Comparison of ENCODE assay signal across 10 cellular contexts in the genomic region with DNA sequence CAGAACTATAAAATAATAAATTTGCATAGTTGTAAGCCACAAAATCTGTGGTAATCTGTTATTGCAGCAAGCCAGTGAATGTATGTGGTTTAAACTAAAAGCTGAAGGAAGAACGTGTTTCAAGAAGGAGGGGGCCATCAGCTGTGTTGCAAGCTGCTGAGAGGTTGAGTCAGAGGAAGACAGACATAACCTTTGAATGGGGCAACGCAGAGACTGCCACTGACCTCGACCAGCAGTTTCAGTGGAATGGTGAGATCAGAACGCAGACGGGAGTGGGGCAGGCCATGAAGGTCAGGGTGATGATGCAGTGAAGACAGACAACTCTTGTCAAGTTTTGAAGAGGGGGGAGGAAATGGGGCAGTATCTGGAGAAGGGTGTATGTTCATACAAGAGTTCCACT. TPM values are rescaled to one million over a fixed set of nuclear protein-coding genes. Genes with fewer than 3 reads are reported as not detected.
DNase-seq lines count a peak whose midpoint lies in the region; ATAC-seq and TF ChIP-seq lines count a peak whose summit lies in the region.
"Had no signal": no experiment of that assay in that cellular context is flagged by ENCODE, and none has a peak within 500 bp of the region (broad histone marks: within the 10 kb centered on the region; RNA-seq: fewer than 3 reads in every experiment).

No MANE protein-coding gene starts in this region.

- H3K4me3 ChIP-seq in BJ (ENCODE audit: low read depth, low read length) = no peak overlapping the region
- no peak overlapping the region for H3K4me3 ChIP-seq in MG63
- no peak overlapping the region for H3K4me3 ChIP-seq in lower lobe of right lung
- H3K4me3 ChIP-seq: lung had no signal

- H3K27me3 ChIP-seq in BJ (ENCODE audit: control insufficient read depth, insufficient read depth, low read length) = no peaks in the 10 kb centered on the region
- no peaks in the 10 kb centered on the region for H3K27me3 ChIP-seq in MG63
- no peaks in the 10 kb centered on the region for H3K27me3 ChIP-seq in lower lobe of right lung (ENCODE audit: low read depth)

- CTCF ChIA-PET in BJ (lab: Yijun Ruan, JAX) = interaction anchor here (1.4 to 1.6 kb wide), 2 partner anchors 11 to 36 kb away, joined by 3 read pairs; no protein-coding TSS in a partner anchor

- no peaks in the 10 kb centered on the region for H3K36me3 ChIP-seq in BJ (ENCODE audit: control insufficient read depth, insufficient read depth, low read length)
- no peaks in the 10 kb centered on the region for H3K36me3 ChIP-seq in MG63
- no peaks in the 10 kb centered on the region for H3K36me3 ChIP-seq in lower lobe of right lung

- no peaks in the 10 kb centered on the region for H3K9me3 ChIP-seq in MG63
- H3K9me3 ChIP-seq in lower lobe of right lung = no peaks in the 10 kb centered on the region

- peak; percentile 52 for DNase-seq in BJ (ENCODE audit: low read depth)
- peak; percentile 19 for DNase-seq in MG63
- DNase-seq in amniotic epithelial cell (ENCODE audit: low read depth) = peak; percentile 100
- peak; percentile 71 for DNase-seq in lower lobe of right lung
- no peak for DNase-seq in left lobe of liver (ENCODE audit: low spot score)
- DNase-seq: stimulated activated CD4-positive, alpha-beta T cell treated with anti-CD3 and anti-CD28 coated beads, Interleukin-4, amount 100 ng/mL, for 24 hours had no signal

- peak; percentile 58 to 62 for ATAC-seq in lower lobe of right lung
- ATAC-seq in GM18907 (IDR thresholded peaks at IDR 0.05; ENCODE audit: unreplicated experiment) = no peak
- ATAC-seq in HG03045 (IDR thresholded peaks at IDR 0.05; ENCODE audit: unreplicated experiment) = no peak
- no peak for ATAC-seq in GM18520 (IDR thresholded peaks at IDR 0.05; ENCODE audit: unreplicated experiment)
- no peak for ATAC-seq in left lobe of liver

- POLR2A ChIA-PET in BJ (lab: Charles Lee) = no interaction called here

- no peak for TF ChIP-seq CTCF in BJ (IDR thresholded peaks at IDR 0.05; ENCODE audit: insufficient read depth, low read depth, low read length)
- no peak for TF ChIP-seq CTCF in lower lobe of right lung (IDR thresholded peaks at IDR 0.05)

- intact Hi-C loops in lower lobe of right lung (cut with DNase I) = no loop called here

- H3K4me1 ChIP-seq in lower lobe of right lung = no peaks in the 10 kb centered on the region

- H3K27ac ChIP-seq in lower lobe of right lung = peak overlapping the region; percentile 24

RNA-seq across cellular contexts. Expression of gene QSOX1, which starts 23.2 kb away (rescaled TPM):
- 240 and 503 TPM in 2 replicates for polyA plus RNA-seq in BJ (2011; rRNA removed)
- 70.4 and 75.4 TPM in 2 replicates for polyA minus RNA-seq in BJ (2011; rRNA and poly(A)+ RNA removed)
- 270 and 569 TPM in 2 replicates for total RNA-seq in MG63 (2014; rRNA removed; shearing (Covaris generic); ENCODE audit: low replicate concordance)
- total RNA-seq in lower lobe of right lung (241 TPM), left lobe of liver (41.1 TPM)

Comparison
In these comparisons a context has a peak if more than half of its experiments do, and no peak if none do; other contexts are left out.
1. ATAC-seq: peak in lower lobe of right lung (2 of 2); none in GM18907 (single experiment), HG03045 (single experiment), GM18520 (single experiment) and left lobe of liver (single experiment).